Comparison of ENCODE assay signal across 8 cellular contexts in genomic region chr12:131222271-131223139, GRCh38.
DNase-seq lines count a peak whose midpoint lies in the region; ATAC-seq and TF ChIP-seq lines count a peak whose summit lies in the region.

No MANE protein-coding gene starts in this region.

- H3K9me3 ChIP-seq in Loucy (ENCODE audit: insufficient read depth, low read depth, low read length) (no peaks in the 10 kb centered on the region), mesodermal cell (ENCODE audit: control insufficient read depth, low read length) (no peaks in the 10 kb centered on the region)

- no peaks in the 10 kb centered on the region for H3K27me3 ChIP-seq in Loucy (ENCODE audit: insufficient read depth, low read length, poor library complexity, severe bottlenecking)

- H3K36me3 ChIP-seq in Loucy (ENCODE audit: insufficient read depth, low read length) (no peaks in the 10 kb centered on the region), mesodermal cell (ENCODE audit: control insufficient read depth, insufficient read depth, low read length) (no peaks in the 10 kb centered on the region)

- H3K9me2 ChIP-seq in Loucy (replicated peaks; ENCODE audit: low read depth, low read length), result no peaks in the 10 kb centered on the region

- H3K4me3 ChIP-seq in GM12864 (ENCODE audit: low read depth, low read length) (no peak overlapping the region), Loucy (ENCODE audit: low read length, poor library complexity, severe bottlenecking) (peak overlapping the region; percentile 77), mesodermal cell (ENCODE audit: extremely low read depth, insufficient read depth, low read length, poor library complexity, severe bottlenecking) (no peak overlapping the region)

- peak; percentile 68 for ATAC-seq in GM21447 (IDR thresholded peaks at IDR 0.05; ENCODE audit: unreplicated experiment)
- no peak for ATAC-seq in GM21360 (IDR thresholded peaks at IDR 0.05; ENCODE audit: unreplicated experiment)
- ATAC-seq in GM21526 (IDR thresholded peaks at IDR 0.05; ENCODE audit: low FRiP score, unreplicated experiment), result no peak

- H3K79me2 ChIP-seq in Loucy (ENCODE audit: insufficient read depth, low read length), result peaks cover 51% of the 10 kb centered on the region; the same call in 1 of the 2 replicates

- peak overlapping the region; percentile 90 for H3K4me2 ChIP-seq in Loucy (ENCODE audit: low read depth, low read length, poor library complexity, severe bottlenecking)

- DNase-seq in GM12864 (ENCODE audit: low read depth) (peak; percentile 45), NOMO-1 (lab: John Stamatoyannopoulos, UW; ENCODE audit: unreplicated experiment in 2 of 2) (no peak), NCI-H2196 treated with DMSO at 0.1 percent for 48 hours (lab: John Stamatoyannopoulos, UW; ENCODE audit: unreplicated experiment) (no peak)

- peak overlapping the region; percentile 23 for H3K27ac ChIP-seq in mesodermal cell (ENCODE audit: low read depth, low read length, severe bottlenecking)

- H2AFZ ChIP-seq in Loucy (ENCODE audit: low read length), result no peak overlapping the region; the same call in 1 of the 2 replicates

- TF ChIP-seq CTCF in GM12864 (IDR thresholded peaks at IDR 0.05; ENCODE audit: low read depth, low read length, missing control alignments) (no peak), Loucy (conservative IDR thresholded peaks at IDR 0.05; ENCODE audit: low read length) (no peak)

- H3K9ac ChIP-seq in Loucy (ENCODE audit: low read depth, low read length, poor library complexity, severe bottlenecking), result peak overlapping the region; percentile 89

- WGBS in mesodermal cell (ENCODE audit: insufficient coverage in 2 of 2), 2 experiments, result 81 to 83% methylated on average over 19 to 20 of the region's 24 CpGs

- H3F3A ChIP-seq in Loucy (ENCODE audit: low read depth), result peaks cover 16% of the 10 kb centered on the region

- H4K20me1 ChIP-seq in Loucy (ENCODE audit: insufficient read depth, low read length, poor library complexity, severe bottlenecking), result no peaks in the 10 kb centered on the region

- peaks cover 71% of the 10 kb centered on the region for H3K4me1 ChIP-seq in Loucy (ENCODE audit: insufficient read depth, low read length, poor library complexity, severe bottlenecking)
- peaks cover 16% of the 10 kb centered on the region for H3K4me1 ChIP-seq in mesodermal cell (ENCODE audit: control insufficient read depth, insufficient read depth, low read length, poor library complexity, severe bottlenecking)
